In the genomic region with DNA sequence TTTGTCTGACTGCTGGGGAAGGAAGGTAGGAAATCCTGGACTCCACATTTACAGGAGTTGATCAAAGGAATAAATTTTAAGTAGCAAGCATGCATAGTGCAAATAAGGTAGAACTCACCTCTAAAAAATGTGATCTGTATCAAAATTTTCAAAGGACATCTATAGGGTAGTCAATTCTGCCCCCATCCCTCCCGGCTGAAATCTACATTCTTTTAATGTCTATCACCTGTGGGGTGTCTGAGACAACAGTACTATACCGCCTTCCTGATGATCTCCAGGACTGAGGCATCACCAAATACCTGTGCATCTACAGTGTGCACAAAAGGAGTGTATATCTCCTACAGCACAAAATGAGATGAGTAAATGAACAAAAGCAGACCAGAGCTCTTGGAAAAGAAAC, we compare ENCODE assay signal across 10 cellular contexts.
"Had no signal": no experiment of that assay in that cellular context is flagged by ENCODE, and none has a peak within 500 bp of the region (broad histone marks: within the 10 kb centered on the region; RNA-seq: fewer than 3 reads in every experiment).

No MANE protein-coding gene starts in this region.

- H3K4me3 Mint-ChIP-seq: activated CD4-positive, alpha-beta T cell treated with anti-CD3 and anti-CD28 coated beads, Interleukin-2, amount 10 ng/mL, durations not matched to agents 24 days and 14 days; activated naive CD4-positive, alpha-beta T cell treated with anti-CD3 and anti-CD28 coated beads, Interleukin-2, amount 10 ng/mL, durations not matched to agents 7 days and 5 days; T-cell had no signal

- H3K4me3 ChIP-seq: ascending aorta, heart left ventricle, left lung had no signal

- H3K9me3 Mint-ChIP-seq: activated CD4-positive, alpha-beta T cell treated with anti-CD3 and anti-CD28 coated beads, Interleukin-2, amount 10 ng/mL, durations not matched to agents 24 days and 14 days; activated naive CD4-positive, alpha-beta T cell treated with anti-CD3 and anti-CD28 coated beads, Interleukin-2, amount 10 ng/mL, durations not matched to agents 7 days and 5 days; T-cell had no signal

- H3K27ac Mint-ChIP-seq: activated CD4-positive, alpha-beta T cell treated with anti-CD3 and anti-CD28 coated beads, Interleukin-2, amount 10 ng/mL, durations not matched to agents 24 days and 14 days; activated naive CD4-positive, alpha-beta T cell treated with anti-CD3 and anti-CD28 coated beads, Interleukin-2, amount 10 ng/mL, durations not matched to agents 7 days and 5 days had no signal

- H3K36me3 ChIP-seq: ascending aorta, left lung had no signal

- H3K27me3 Mint-ChIP-seq: activated CD4-positive, alpha-beta T cell treated with anti-CD3 and anti-CD28 coated beads, Interleukin-2, amount 10 ng/mL, durations not matched to agents 24 days and 14 days; activated naive CD4-positive, alpha-beta T cell treated with anti-CD3 and anti-CD28 coated beads, Interleukin-2, amount 10 ng/mL, durations not matched to agents 7 days and 5 days; T-cell had no signal

- DNase-seq: activated CD4-positive, alpha-beta T cell treated with anti-CD3 and anti-CD28 coated beads, Interleukin-2, amount 10 ng/mL, durations not matched to agents 24 days and 14 days; activated naive CD4-positive, alpha-beta T cell treated with anti-CD3 and anti-CD28 coated beads, Interleukin-2, amount 10 ng/mL, durations not matched to agents 7 days and 5 days; foreskin melanocyte; heart left ventricle; left lung; retina; stimulated activated CD4-positive, alpha-beta T cell treated with anti-CD3 and anti-CD28 coated beads, Interleukin-15, amount 100 ng/mL, for 24 hours; stimulated activated CD4-positive, alpha-beta T cell treated with anti-CD3 and anti-CD28 coated beads, Interleukin-4, amount 100 ng/mL, for 4 hours; T-cell had no signal

- H3K27me3 ChIP-seq: ascending aorta, heart left ventricle, left lung had no signal

- H3K27ac ChIP-seq: ascending aorta, heart left ventricle, left lung had no signal

- H3K9me3 ChIP-seq: ascending aorta, heart left ventricle, left lung had no signal
